30 cellular contexts compared by ENCODE assay signal in the genomic region with DNA sequence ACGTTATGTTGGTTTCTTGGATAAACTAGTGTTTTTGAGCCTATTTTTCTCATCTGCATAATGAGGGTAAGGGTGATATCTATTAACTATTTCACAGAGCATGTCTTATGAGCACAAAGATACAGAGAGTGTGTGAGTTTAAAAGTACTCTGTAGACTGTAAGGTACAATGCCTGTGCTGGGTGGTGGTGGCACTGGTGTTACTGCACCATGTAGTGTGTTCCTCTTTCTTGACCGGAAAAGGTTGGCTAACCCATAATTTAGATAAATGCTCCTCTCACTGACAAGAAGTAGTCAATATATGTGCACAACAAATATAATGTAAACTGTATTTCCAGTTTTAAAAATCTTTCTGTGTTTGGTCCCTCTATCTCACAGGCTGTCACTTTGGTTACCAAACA.
"Had no signal": no experiment of that assay in that cellular context is flagged by ENCODE, and none has a peak within 500 bp of the region (broad histone marks: within the 10 kb centered on the region; RNA-seq: fewer than 3 reads in every experiment).

No MANE protein-coding gene starts in this region.

- H3K27me3 ChIP-seq: brain microvascular endothelial cell, cardiac muscle cell had no signal

- H3K9me3 ChIP-seq: SK-N-SH had no signal

- H3K4me3 ChIP-seq: cardiac muscle cell had no signal

- H3K27ac ChIP-seq: brain microvascular endothelial cell, cardiac muscle cell had no signal

- H3K4me2 ChIP-seq: SK-N-SH had no signal

- DNase-seq: activated CD4-positive, alpha-beta memory T cell treated with anti-CD3 and anti-CD28 coated beads, Interleukin-2, amount 10 ng/mL, durations not matched to agents 7 days and 5 days; activated CD4-positive, alpha-beta T cell treated with anti-CD3 and anti-CD28 coated beads for 36 hours; activated CD4-positive, alpha-beta T cell treated with anti-CD3 and anti-CD28 coated beads, Interleukin-2, amount 50 U/mL, for 1 hour; activated CD4-positive, CD25-positive, alpha-beta regulatory T cell; activated gamma-delta T cell; activated naive CD4-positive, alpha-beta T cell treated with anti-CD3 and anti-CD28 coated beads for 36 hours; activated T-cell treated with anti-CD3 and anti-CD28 coated beads for 4 hours; activated T-cell treated with anti-CD3 and anti-CD28 coated beads, Interleukin-2, amount 50 U/mL, for 48 hours; amygdala; brain microvascular endothelial cell; IMR-90; Kasumi-1; KBM-7; MV-4-11; NCI-H1105; NCI-H1436 treated with DMSO at 0.1 percent for 48 hours; NCI-H187 treated with DMSO at 0.1 percent for 48 hours; NCI-H2107; NCI-H2171 treated with DMSO at 0.1 percent for 48 hours; NCI-H226; NCI-H526 treated with DMSO at 0.1 percent for 48 hours; RPMI8226; SK-N-SH; T-cell; T-helper 2 cell; T1000 had no signal

- H3K9ac ChIP-seq: SK-N-SH had no signal

- H3K36me3 ChIP-seq: brain microvascular endothelial cell, cardiac muscle cell had no signal

- ATAC-seq: activated CD4-positive, alpha-beta T cell treated with anti-CD3 and anti-CD28 coated beads for 36 hours; activated T-helper 17 cell treated with anti-CD3 and anti-CD28 coated beads, Interleukin-2, amount 50 U/mL, for 72 hours; Panc1; Right ventricle myocardium inferior; T-cell had no signal
